Comparison of ENCODE assay signal across 11 cellular contexts in the genomic region with DNA sequence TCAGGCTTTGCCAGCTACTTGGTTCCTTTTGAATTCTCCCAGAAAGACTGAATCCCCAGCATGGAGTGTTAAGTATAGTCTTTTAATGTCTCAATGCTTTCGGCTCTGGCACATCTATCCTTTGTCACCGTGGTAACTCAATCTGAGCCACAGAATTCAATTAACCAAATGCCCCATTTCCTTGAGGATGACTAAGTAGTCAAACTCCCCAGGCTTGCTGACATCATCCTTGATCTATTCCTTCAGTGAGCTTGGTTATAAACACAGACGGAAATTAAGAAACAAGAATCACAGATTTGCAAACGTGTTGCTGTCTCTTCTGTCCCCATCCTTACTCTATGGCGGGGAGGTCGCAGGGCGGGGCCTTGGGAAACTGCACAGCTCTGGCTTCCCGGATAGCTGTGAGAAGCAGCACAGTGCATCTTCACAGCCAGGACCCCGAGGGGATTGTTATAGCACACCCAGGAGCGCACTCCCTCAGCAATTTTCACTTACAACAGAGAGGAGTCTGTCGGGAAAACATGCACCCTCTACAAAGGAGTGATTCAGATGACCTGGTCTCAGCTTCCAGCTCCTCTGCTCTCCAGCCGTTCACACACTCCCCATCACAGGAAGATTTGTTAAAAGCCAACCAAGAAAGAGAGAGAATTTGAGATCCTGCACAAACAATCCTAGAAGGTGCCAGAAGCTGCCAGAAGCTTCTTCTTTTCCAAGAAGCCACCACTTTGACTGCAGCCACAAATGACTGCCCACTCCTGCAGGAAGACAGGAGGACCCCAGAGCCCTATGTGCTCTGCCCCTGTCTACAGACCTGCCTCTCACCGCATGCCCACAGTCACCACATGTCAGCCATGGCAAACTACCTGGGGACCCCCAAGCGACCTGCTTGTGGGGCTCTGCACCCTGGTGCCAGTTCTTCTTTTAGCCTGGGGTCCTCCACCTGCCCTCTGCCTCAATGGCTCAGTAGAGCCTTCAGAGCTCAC. TPM values are rescaled to one million over a fixed set of nuclear protein-coding genes. Genes with fewer than 3 reads are reported as not detected.
DNase-seq lines count a peak whose midpoint lies in the region; ATAC-seq and TF ChIP-seq lines count a peak whose summit lies in the region.
"Had no signal": no experiment of that assay in that cellular context is flagged by ENCODE, and none has a peak within 500 bp of the region (broad histone marks: within the 10 kb centered on the region; RNA-seq: fewer than 3 reads in every experiment).

No MANE protein-coding gene starts in this region.

- peaks cover 19% of the 10 kb centered on the region for H3K4me1 ChIP-seq in HUES64 (ENCODE audit: insufficient read depth, low read length)
- H3K4me1 ChIP-seq: upper lobe of left lung had no signal

- peaks cover 3% of the 10 kb centered on the region for H3K27me3 Mint-ChIP-seq in activated T-cell treated with anti-CD3 and anti-CD28 coated beads, Interleukin-2, amount 50 U/mL, for 24 hours
- no peaks in the 10 kb centered on the region for H3K27me3 Mint-ChIP-seq in effector memory CD8-positive, alpha-beta T cell

- TF ChIP-seq CTCF in brain microvascular endothelial cell (IDR thresholded peaks at IDR 0.05; ENCODE audit: low read depth, low read length, missing control alignments) (no peak), kidney epithelial cell (IDR thresholded peaks at IDR 0.05; ENCODE audit: insufficient read depth, low read length, poor library complexity, severe bottlenecking) (no peak)

- H3K36me3 ChIP-seq in HUES64 (ENCODE audit: insufficient read depth, low read length) (no peaks in the 10 kb centered on the region), brain microvascular endothelial cell (replicated peaks) (no peaks in the 10 kb centered on the region), kidney epithelial cell (ENCODE audit: control insufficient read depth, insufficient read depth, low read length) (no peaks in the 10 kb centered on the region)
- H3K36me3 ChIP-seq: upper lobe of left lung had no signal

- ATAC-seq in HG02610 (IDR thresholded peaks at IDR 0.05; ENCODE audit: unreplicated experiment) = no peak
- no peak for ATAC-seq in effector memory CD8-positive, alpha-beta T cell (replicated peaks)

- no peaks in the 10 kb centered on the region for H3K9me3 Mint-ChIP-seq in activated T-cell treated with anti-CD3 and anti-CD28 coated beads, Interleukin-2, amount 50 U/mL, for 24 hours
- H3K9me3 Mint-ChIP-seq in effector memory CD8-positive, alpha-beta T cell = no peaks in the 10 kb centered on the region

- H3K27ac ChIP-seq in HUES64 (ENCODE audit: low read depth, low read length) = peak overlapping the region; percentile 15; the same call in 1 of the 2 replicates
- H3K27ac ChIP-seq in brain microvascular endothelial cell = peak overlapping the region; percentile 73
- H3K27ac ChIP-seq: upper lobe of left lung had no signal

- H3K4me3 ChIP-seq in HUES64 (ENCODE audit: low read length) (no peak overlapping the region; the same call in 1 of the 2 replicates), brain microvascular endothelial cell (ENCODE audit: low read depth, low read length) (peak overlapping the region; percentile 44), kidney epithelial cell (ENCODE audit: low read depth, low read length) (peak overlapping the region; percentile 10)
- H3K4me3 ChIP-seq: upper lobe of left lung had no signal

- 22% methylated on average over 13 of the region's 14 CpGs for WGBS in HUES64

- no peak overlapping the region for H3K27ac Mint-ChIP-seq in activated T-cell treated with anti-CD3 and anti-CD28 coated beads, Interleukin-2, amount 50 U/mL, for 24 hours
- H3K27ac Mint-ChIP-seq in effector memory CD8-positive, alpha-beta T cell = peak overlapping the region in 1 of 2 donors; percentile 65

- DNase-seq in AG08396 (ENCODE audit: low spot score) (peak; percentile 85), brain microvascular endothelial cell (peak; percentile 85), kidney epithelial cell (ENCODE audit: low read depth) (peak; percentile 98), NCI-H1694 (lab: John Stamatoyannopoulos, UW) (no peak)
- no peak for DNase-seq in activated T-cell treated with anti-CD3 and anti-CD28 coated beads, Interleukin-2, amount 50 U/mL, for 24 hours
- no peak for DNase-seq in effector memory CD8-positive, alpha-beta T cell
- DNase-seq: activated T-cell treated with anti-CD3 and anti-CD28 coated beads, Interleukin-2, amount 50 U/mL, for 1 hour; KBM-7; upper lobe of left lung had no signal

- H3K9me3 ChIP-seq in HUES64 (ENCODE audit: insufficient read depth, low read depth, low read length) = no peaks in the 10 kb centered on the region
- H3K9me3 ChIP-seq: upper lobe of left lung had no signal

- in situ Hi-C loops in brain microvascular endothelial cell (cut with HindIII; ENCODE audit: low pct_ligation_motif_present, low sequenced_read_pairs) = no loop called here

- H3K4me3 Mint-ChIP-seq in activated T-cell treated with anti-CD3 and anti-CD28 coated beads, Interleukin-2, amount 50 U/mL, for 24 hours = no peak overlapping the region
- H3K4me3 Mint-ChIP-seq in effector memory CD8-positive, alpha-beta T cell = no peak overlapping the region

- no peaks in the 10 kb centered on the region for H3K27me3 ChIP-seq in HUES64 (ENCODE audit: insufficient read depth, low read length)
- no peaks in the 10 kb centered on the region for H3K27me3 ChIP-seq in brain microvascular endothelial cell (replicated peaks)
- H3K27me3 ChIP-seq in kidney epithelial cell (ENCODE audit: control insufficient read depth, insufficient read depth, low read length) = no peaks in the 10 kb centered on the region
- H3K27me3 ChIP-seq: upper lobe of left lung had no signal

- peaks cover 6% of the 10 kb centered on the region for H3K4me1 Mint-ChIP-seq in activated T-cell treated with anti-CD3 and anti-CD28 coated beads, Interleukin-2, amount 50 U/mL, for 24 hours (ENCODE audit: low read depth)
- peaks cover 8 to 11% of the 10 kb centered on the region in 2 donors for H3K4me1 Mint-ChIP-seq in effector memory CD8-positive, alpha-beta T cell (ENCODE audit: low read depth in 2 of 2)

- peak overlapping the region; percentile 8; the same call in 1 of the 2 replicates for H3K9ac ChIP-seq in HUES64 (ENCODE audit: low read depth, low read length)

- H3K36me3 Mint-ChIP-seq in activated T-cell treated with anti-CD3 and anti-CD28 coated beads, Interleukin-2, amount 50 U/mL, for 24 hours (ENCODE audit: low read depth) = no peaks in the 10 kb centered on the region
- peaks cover 1% of the 10 kb centered on the region for H3K36me3 Mint-ChIP-seq in effector memory CD8-positive, alpha-beta T cell (ENCODE audit: insufficient read depth)

RNA-seq across cellular contexts. Expression of a gene that starts 44.9 kb away (rescaled TPM):
- 521 TPM for polyA plus RNA-seq in HUES64 (2013, experiment 1 of 2)
- 537 TPM for polyA plus RNA-seq in HUES64 (2013, experiment 2 of 2)
- total RNA-seq in kidney epithelial cell = 246 and 284 TPM in 2 replicates

Comparison
In these comparisons a context has a peak if more than half of its experiments do, and no peak if none do; other contexts are left out.
1. DNase-seq: peak in AG08396 (single experiment), brain microvascular endothelial cell (single experiment) and kidney epithelial cell (single experiment); none in NCI-H1694 (single experiment), activated T-cell treated with anti-CD3 and anti-CD28 coated beads, Interleukin-2, amount 50 U/mL, for 24 hours (single experiment) and effector memory CD8-positive, alpha-beta T cell (0 of 3).